In genomic region chr17:78568051-78568450, GRCh38 we compare ENCODE assay signal across 27 cellular contexts. TPM values are rescaled to one million over a fixed set of nuclear protein-coding genes. Genes with fewer than 3 reads are reported as not detected.
"Had no signal": no experiment of that assay in that cellular context is flagged by ENCODE, and none has a peak within 500 bp of the region (broad histone marks: within the 10 kb centered on the region; RNA-seq: fewer than 3 reads in every experiment).

No MANE protein-coding gene starts in this region.

- DNase-seq: activated CD4-positive, alpha-beta memory T cell treated with anti-CD3 and anti-CD28 coated beads, Interleukin-2, amount 10 ng/mL, durations not matched to agents 7 days and 5 days; activated CD4-positive, alpha-beta T cell treated with anti-CD3 and anti-CD28 coated beads for 1 hour; activated CD4-positive, alpha-beta T cell treated with anti-CD3 and anti-CD28 coated beads, Interleukin-2, amount 10 ng/mL, durations not matched to agents 7 days and 5 days; activated CD8-positive, alpha-beta memory T cell treated with anti-CD3 and anti-CD28 coated beads, Interleukin-2, amount 50 U/mL, for 48 hours; activated gamma-delta T cell treated with Interleukin-2 at 50 U/mL for 16 hours; activated naive CD4-positive, alpha-beta T cell treated with anti-CD3 and anti-CD28 coated beads, Interleukin-2, amount 50 U/mL, for 16 hours; activated T-cell treated with anti-CD3 and anti-CD28 coated beads, Interleukin-2, amount 50 U/mL, for 24 hours; amniotic stem cell; brain microvascular endothelial cell; dorsolateral prefrontal cortex; effector memory CD4-positive, alpha-beta T cell; head of caudate nucleus; hippocampal formation; left colon; naive thymus-derived CD4-positive, alpha-beta T cell; nucleus accumbens; stimulated activated CD4-positive, alpha-beta T cell treated with anti-CD3 and anti-CD28 coated beads, Interleukin-2, amount 100 ng/mL, for 48 hours; stimulated activated naive CD8-positive, alpha-beta T cell treated with anti-CD3 and anti-CD28 coated beads, Interleukin-15, Interleukin-2, amounts not matched to agents 100 U/mL and 50 U/mL, for 24 hours; T1000; testis; uterus had no signal

- H3K27me3 ChIP-seq: gastroesophageal sphincter, testis, uterus had no signal

- H3K4me3 ChIP-seq: coronary artery, dorsolateral prefrontal cortex, gastroesophageal sphincter, testis, uterus had no signal

- H3K27ac ChIP-seq: brain microvascular endothelial cell, coronary artery, dorsolateral prefrontal cortex, gastroesophageal sphincter, testis, uterus had no signal

- H3K36me3 ChIP-seq: brain microvascular endothelial cell, gastroesophageal sphincter, uterus had no signal

- H3K9me3 ChIP-seq: gastroesophageal sphincter, testis, uterus had no signal

- ATAC-seq: activated T-helper 17 cell treated with anti-CD3 and anti-CD28 coated beads, Interleukin-2, amount 50 U/mL, for 72 hours; gastroesophageal sphincter; left colon; naive thymus-derived CD4-positive, alpha-beta T cell; right cardiac atrium; stimulated activated naive CD8-positive, alpha-beta T cell treated with anti-CD3 and anti-CD28 coated beads, Interleukin-15, Interleukin-2, amounts not matched to agents 100 U/mL and 50 U/mL, for 24 hours; WTC11 had no signal

- H3K4me1 ChIP-seq: testis, uterus had no signal

RNA-seq across cellular contexts. Expression of gene DNAH17, which starts 9.1 kb away (rescaled TPM):
- total RNA-seq: epithelial cell of proximal tubule, left colon had no signal
